1 cellular context compared by ENCODE assay signal in the genomic region with DNA sequence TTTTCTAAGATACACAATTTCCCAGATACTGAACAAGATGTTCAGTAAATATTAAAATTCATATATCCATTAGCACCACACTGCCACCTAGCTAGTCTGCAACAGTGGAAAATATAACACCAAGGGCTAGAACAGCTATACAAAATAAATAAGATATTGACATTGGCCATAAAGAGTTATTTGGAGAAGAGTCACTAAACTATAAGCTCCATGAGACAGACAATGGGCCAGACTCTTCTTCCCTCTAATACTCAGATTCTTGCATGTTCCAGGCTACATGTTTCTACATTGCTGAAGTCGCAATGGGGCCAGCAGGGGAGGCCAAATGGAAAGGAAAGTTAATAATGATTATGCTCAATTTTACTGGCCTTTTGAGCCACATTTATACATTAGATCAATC.
TF ChIP-seq lines count a peak whose summit lies in the region.

No MANE protein-coding gene starts in this region.

TF ChIP-seq in endothelial cell of umbilical vein, 7 proteins besides CTCF, POLR2A, EP300 and RAD21:
- TF ChIP-seq POLR2AphosphoS5 (IDR thresholded peaks at IDR 0.05; ENCODE audit: insufficient read depth, low read depth, low read length) (no peak), FOS (IDR thresholded peaks at IDR 0.05; ENCODE audit: borderline replicate concordance, insufficient read depth, low read length) (no peak), MYC (IDR thresholded peaks at IDR 0.05; ENCODE audit: low read depth, low read length) (no peak), GATA2 (IDR thresholded peaks at IDR 0.05; ENCODE audit: insufficient read depth, insufficient read length, low read depth, low read length) (no peak), JUN (IDR thresholded peaks at IDR 0.05; ENCODE audit: borderline replicate concordance, insufficient read depth, insufficient read length, low read depth) (no peak), EZH2 (IDR thresholded peaks at IDR 0.05; ENCODE audit: borderline replicate concordance, low read depth, low read length, severe bottlenecking) (no peak)
- TF ChIP-seq, protein P1, sequence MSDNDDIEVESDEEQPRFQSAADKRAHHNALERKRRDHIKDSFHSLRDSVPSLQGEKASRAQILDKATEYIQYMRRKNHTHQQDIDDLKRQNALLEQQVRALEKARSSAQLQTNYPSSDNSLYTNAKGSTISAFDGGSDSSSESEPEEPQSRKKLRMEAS (IDR thresholded peaks at IDR 0.05; ENCODE audit: insufficient read depth, insufficient read length), result no peak
